ENCODE assay signal across 31 cellular contexts in the genomic region with DNA sequence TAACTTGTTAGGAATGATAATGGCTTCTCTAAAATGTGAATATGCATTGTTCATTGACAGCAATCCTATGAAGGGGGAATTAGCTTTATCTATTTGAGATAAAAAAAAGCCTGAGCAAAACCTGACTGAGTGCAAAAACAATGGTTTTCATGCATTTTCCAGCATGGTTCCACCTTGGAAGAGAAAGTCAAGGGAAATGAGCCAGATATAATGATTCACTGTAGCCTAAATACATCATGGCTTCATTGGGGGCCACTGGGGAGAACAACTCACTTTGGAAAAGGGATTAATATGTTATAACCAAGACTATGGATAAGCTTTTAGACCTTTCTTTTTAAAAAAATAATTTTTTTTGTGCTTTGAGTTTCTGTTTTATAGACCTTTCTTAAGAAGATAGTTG.
A peak's percentile ranks its signal among the peaks of the same experiment; 100 is the strongest.
DNase-seq lines count a peak whose midpoint lies in the region; ATAC-seq, FAIRE-seq and TF ChIP-seq lines count a peak whose summit lies in the region.
"Had no signal": no experiment of that assay in that cellular context is flagged by ENCODE, and none has a peak within 500 bp of the region (broad histone marks: within the 10 kb centered on the region; RNA-seq: fewer than 3 reads in every experiment).

No MANE protein-coding gene starts in this region.

- H3K27me3 ChIP-seq in AG04450 (ENCODE audit: control insufficient read depth, insufficient read depth, low read length) (no peaks in the 10 kb centered on the region), astrocyte (ENCODE audit: insufficient read depth, low read length) (no peaks in the 10 kb centered on the region)
- H3K27me3 ChIP-seq: cardiac muscle cell, esophagus muscularis mucosa had no signal

- H3K27me3 Mint-ChIP-seq in astrocyte (ENCODE audit: low read depth, unreplicated experiment): no peaks in the 10 kb centered on the region

- peak overlapping the region; percentile 55 for H3K27ac ChIP-seq in AG04450 (ENCODE audit: low read depth, low read length)
- H3K27ac ChIP-seq in astrocyte (ENCODE audit: low read depth, low read length): peak overlapping the region; percentile 74
- H3K27ac ChIP-seq: cardiac muscle cell, coronary artery, esophagus muscularis mucosa, left ventricle myocardium inferior, PC-9 had no signal

- H4K20me1 ChIP-seq in astrocyte (ENCODE audit: insufficient read depth, low read length): no peaks in the 10 kb centered on the region

- H3K4me2 ChIP-seq in astrocyte (ENCODE audit: low read length): no peak overlapping the region
- H3K4me2 ChIP-seq: PC-9 had no signal

- H3K27ac Mint-ChIP-seq in astrocyte (ENCODE audit: unreplicated experiment): peak overlapping the region; percentile 95
- H3K27ac Mint-ChIP-seq: mesothelial cell of epicardium; naive thymus-derived CD8-positive, alpha-beta T cell had no signal

- DNase-seq in AG04450 (ENCODE audit: low read depth, low spot score) (no peak), M059J (ENCODE audit: low read depth) (peak; percentile 41), astrocyte (ENCODE audit: low read depth) (peak; percentile 74), fibroblast of the aortic adventitia (ENCODE audit: low read depth) (peak; percentile 97), NCI-H1930 (lab: John Stamatoyannopoulos, UW) (no peak), NCI-H128 (lab: John Stamatoyannopoulos, UW; ENCODE audit: unreplicated experiment) (no peak), nucleus accumbens (lab: John Stamatoyannopoulos, UW) (no peak)
- DNase-seq: activated CD4-positive, alpha-beta T cell treated with anti-CD3 and anti-CD28 coated beads, Interleukin-2, amount 50 U/mL, for 4 hours; activated CD4-positive, CD25-positive, alpha-beta regulatory T cell; activated naive CD4-positive, alpha-beta T cell treated with Interleukin-2 at 50 U/mL for 16 hours; DMS53; effector memory CD4-positive, alpha-beta T cell; GF-D8; KG1; left ventricle myocardium inferior; naive thymus-derived CD8-positive, alpha-beta T cell; NCI-H146; NCI-H524; NK-92 treated with Interleukin-12 subunit alpha and Interleukin-12 subunit beta, amount 100 ng/mL, for 24 hours; PC-9; SHP77; stimulated activated CD8-positive, alpha-beta memory T cell treated with anti-CD3 and anti-CD28 coated beads, Interleukin-4, amount 100 ng/mL, for 48 hours; trophoblast cell had no signal

- no peak for TF ChIP-seq CTCF in AG04450 (IDR thresholded peaks at IDR 0.05; ENCODE audit: low read depth, low read length)
- TF ChIP-seq CTCF in astrocyte (IDR thresholded peaks at IDR 0.05; ENCODE audit: insufficient read depth, low read depth, low read length): no peak
- TF ChIP-seq CTCF in fibroblast of the aortic adventitia (IDR thresholded peaks at IDR 0.05; ENCODE audit: insufficient read depth, low read length): no peak

- no peaks in the 10 kb centered on the region for H3K9me3 Mint-ChIP-seq in astrocyte (ENCODE audit: unreplicated experiment)

- no peak overlapping the region for H2AFZ ChIP-seq in astrocyte (ENCODE audit: low read depth, low read length)
- H2AFZ ChIP-seq: PC-9 had no signal

- H3K79me2 ChIP-seq in astrocyte (ENCODE audit: insufficient read depth, low read length): no peaks in the 10 kb centered on the region

- POLR2A ChIA-PET in AG04450 (lab: Yijun Ruan, JAX): interaction anchor here (2.3 kb wide), 1 partner anchor 39 kb away, joined by 11 read pairs; no protein-coding TSS in a partner anchor

- peak overlapping the region; percentile 15 for H3K9ac ChIP-seq in astrocyte (ENCODE audit: low read length)

- no peak for ATAC-seq in HG03135 (IDR thresholded peaks at IDR 0.05; ENCODE audit: unreplicated experiment)
- ATAC-seq: naive thymus-derived CD8-positive, alpha-beta T cell had no signal

- no peaks in the 10 kb centered on the region for H3K36me3 Mint-ChIP-seq in astrocyte (ENCODE audit: low read depth, unreplicated experiment)
- H3K36me3 Mint-ChIP-seq: mesothelial cell of epicardium; naive thymus-derived CD8-positive, alpha-beta T cell had no signal

- H3K36me3 ChIP-seq in astrocyte (ENCODE audit: insufficient read depth, low read length): no peaks in the 10 kb centered on the region
- H3K36me3 ChIP-seq: cardiac muscle cell, esophagus muscularis mucosa, left ventricle myocardium inferior had no signal

- H3K4me3 ChIP-seq in AG04450 (ENCODE audit: low read depth, low read length): no peak overlapping the region
- H3K4me3 ChIP-seq in astrocyte (ENCODE audit: insufficient read depth, low read depth, low read length): no peak overlapping the region
- no peak overlapping the region for H3K4me3 ChIP-seq in fibroblast of the aortic adventitia (ENCODE audit: low read depth, low read length)
- H3K4me3 ChIP-seq: cardiac muscle cell, coronary artery, esophagus muscularis mucosa, left ventricle myocardium inferior, PC-9, skin epidermis had no signal

- H3K9me3 ChIP-seq in AG04450 (ENCODE audit: control insufficient read depth, insufficient read depth, low read length) (peaks cover 3% of the 10 kb centered on the region; the same call in 1 of the 2 replicates), astrocyte (ENCODE audit: insufficient read depth, low read depth, low read length) (no peaks in the 10 kb centered on the region)
- H3K9me3 ChIP-seq: esophagus muscularis mucosa, left ventricle myocardium inferior had no signal

- CTCF ChIA-PET in AG04450 (lab: Charles Lee): no interaction called here

- FAIRE-seq in astrocyte (lab: Jason Lieb, UNC): peak; percentile 13
- FAIRE-seq: A204.1, GM19239 had no signal

- H3K4me1 ChIP-seq in astrocyte (ENCODE audit: insufficient read depth, low read length): peaks cover 23% of the 10 kb centered on the region
- H3K4me1 ChIP-seq: esophagus muscularis mucosa had no signal

- peaks cover 32% of the 10 kb centered on the region for H3K4me1 Mint-ChIP-seq in astrocyte (ENCODE audit: low read depth, unreplicated experiment)
- H3K4me1 Mint-ChIP-seq: mesothelial cell of epicardium; naive thymus-derived CD8-positive, alpha-beta T cell had no signal

- H3K4me3 Mint-ChIP-seq in astrocyte (ENCODE audit: unreplicated experiment): no peak overlapping the region
- H3K4me3 Mint-ChIP-seq: mesothelial cell of epicardium; naive thymus-derived CD8-positive, alpha-beta T cell had no signal

Comparison
In these comparisons a context has a peak if more than half of its experiments do, and no peak if none do; other contexts are left out.
1. DNase-seq: peak in M059J (single experiment), astrocyte (single experiment) and fibroblast of the aortic adventitia (single experiment); none in AG04450 (single experiment), NCI-H1930 (0 of 2), NCI-H128 (single experiment) and nucleus accumbens (0 of 56).